8 cellular contexts compared by ENCODE assay signal in genomic region chr17:37358098-37358829, GRCh38. TPM values are rescaled to one million over a fixed set of nuclear protein-coding genes. Genes with fewer than 3 reads are reported as not detected.
DNase-seq lines count a peak whose midpoint lies in the region; ATAC-seq and TF ChIP-seq lines count a peak whose summit lies in the region.

No MANE protein-coding gene starts in this region.

- intact Hi-C loops in mucosa of descending colon (cut with DNase I, micrococcal nuclease) = no loop called here

- TF ChIP-seq POLR2A in erythroblast (IDR thresholded peaks at IDR 0.05; ENCODE audit: low read length) = no peak

- no peaks in the 10 kb centered on the region for H3K27me3 Mint-ChIP-seq in activated CD8-positive, alpha-beta T cell treated with anti-CD3 and anti-CD28 coated beads, Interleukin-2, amount 10 ng/mL, durations not matched to agents 7 days and 5 days (ENCODE audit: low read depth)
- no peaks in the 10 kb centered on the region for H3K27me3 Mint-ChIP-seq in stimulated activated memory B cell treated with anti-CD40 and anti-IgM and Interleukin-4, amounts not matched to agents 10 μg/mL and 1 μg/mL and 100 μg/mL, for 72 hours

- H3K4me1 Mint-ChIP-seq in activated CD8-positive, alpha-beta T cell treated with anti-CD3 and anti-CD28 coated beads, Interleukin-2, amount 10 ng/mL, durations not matched to agents 7 days and 5 days (ENCODE audit: low read depth) = peaks cover 28% of the 10 kb centered on the region
- peaks cover 26% of the 10 kb centered on the region for H3K4me1 Mint-ChIP-seq in stimulated activated memory B cell treated with anti-CD40 and anti-IgM and Interleukin-4, amounts not matched to agents 10 μg/mL and 1 μg/mL and 100 μg/mL, for 72 hours

- H3K4me1 ChIP-seq in mucosa of descending colon (ENCODE audit: low read depth) = peaks cover 19% of the 10 kb centered on the region

- peak; percentile 16 for ATAC-seq in HG02938 (IDR thresholded peaks at IDR 0.05; ENCODE audit: unreplicated experiment)
- ATAC-seq in activated CD8-positive, alpha-beta T cell treated with anti-CD3 and anti-CD28 coated beads, Interleukin-2, amount 10 ng/mL, durations not matched to agents 7 days and 5 days = peak; percentile 17
- peak; percentile 50 for ATAC-seq in mucosa of descending colon
- peak; percentile 13 for ATAC-seq in stimulated activated memory B cell treated with anti-CD40 and anti-IgM and Interleukin-4, amounts not matched to agents 10 μg/mL and 1 μg/mL and 100 μg/mL, for 72 hours

- peak; percentile 1 for DNase-seq in NCI-H2196 (lab: John Stamatoyannopoulos, UW; ENCODE audit: unreplicated experiment)
- DNase-seq in NCI-H2196 treated with DMSO at 0.1 percent for 48 hours (lab: John Stamatoyannopoulos, UW; ENCODE audit: unreplicated experiment) = no peak
- peak; percentile 15 for DNase-seq in NCI-H446 treated with DMSO at 0.1 percent for 48 hours (lab: John Stamatoyannopoulos, UW)
- DNase-seq in activated CD8-positive, alpha-beta T cell treated with anti-CD3 and anti-CD28 coated beads, Interleukin-2, amount 10 ng/mL, durations not matched to agents 7 days and 5 days = peak; percentile 57
- peak; percentile 60 to 63 for DNase-seq in erythroblast (lab: John Stamatoyannopoulos, UW)
- peak; percentile 67 to 73 (median 67) for DNase-seq in mucosa of descending colon

- H3K27ac Mint-ChIP-seq in activated CD8-positive, alpha-beta T cell treated with anti-CD3 and anti-CD28 coated beads, Interleukin-2, amount 10 ng/mL, durations not matched to agents 7 days and 5 days = peak overlapping the region; percentile 81
- peak overlapping the region; percentile 81 for H3K27ac Mint-ChIP-seq in stimulated activated memory B cell treated with anti-CD40 and anti-IgM and Interleukin-4, amounts not matched to agents 10 μg/mL and 1 μg/mL and 100 μg/mL, for 72 hours

- H3K4me3 ChIP-seq in mucosa of descending colon = peak overlapping the region; percentile 60

- no peaks in the 10 kb centered on the region for H3K9me3 ChIP-seq in mucosa of descending colon

- H3K4me3 Mint-ChIP-seq in activated CD8-positive, alpha-beta T cell treated with anti-CD3 and anti-CD28 coated beads, Interleukin-2, amount 10 ng/mL, durations not matched to agents 7 days and 5 days = peak overlapping the region; percentile 88
- H3K4me3 Mint-ChIP-seq in stimulated activated memory B cell treated with anti-CD40 and anti-IgM and Interleukin-4, amounts not matched to agents 10 μg/mL and 1 μg/mL and 100 μg/mL, for 72 hours = peak overlapping the region; percentile 89

- H3K9me3 Mint-ChIP-seq in activated CD8-positive, alpha-beta T cell treated with anti-CD3 and anti-CD28 coated beads, Interleukin-2, amount 10 ng/mL, durations not matched to agents 7 days and 5 days (ENCODE audit: insufficient read depth) = no peaks in the 10 kb centered on the region
- no peaks in the 10 kb centered on the region for H3K9me3 Mint-ChIP-seq in stimulated activated memory B cell treated with anti-CD40 and anti-IgM and Interleukin-4, amounts not matched to agents 10 μg/mL and 1 μg/mL and 100 μg/mL, for 72 hours

- POLR2A ChIA-PET in activated CD8-positive, alpha-beta T cell treated with anti-CD3 and anti-CD28 coated beads, Interleukin-2, amount 10 ng/mL, durations not matched to agents 7 days and 5 days (lab: Charles Lee) = interaction anchor here (0.6 to 1.3 kb wide), 3 partner anchors 18 to 130 kb away, joined by 3 to 4 read pairs (median 3); partner anchors contain the start of genes ACACA and TADA2A

- TF ChIP-seq CTCF in mucosa of descending colon (IDR thresholded peaks at IDR 0.05) = no peak

- no peaks in the 10 kb centered on the region for H3K36me3 ChIP-seq in mucosa of descending colon (ENCODE audit: low read depth)

- H3K36me3 Mint-ChIP-seq in activated CD8-positive, alpha-beta T cell treated with anti-CD3 and anti-CD28 coated beads, Interleukin-2, amount 10 ng/mL, durations not matched to agents 7 days and 5 days (ENCODE audit: low read depth) = peaks cover 5% of the 10 kb centered on the region
- H3K36me3 Mint-ChIP-seq in stimulated activated memory B cell treated with anti-CD40 and anti-IgM and Interleukin-4, amounts not matched to agents 10 μg/mL and 1 μg/mL and 100 μg/mL, for 72 hours = no peaks in the 10 kb centered on the region

- CTCF ChIA-PET in activated CD8-positive, alpha-beta T cell treated with anti-CD3 and anti-CD28 coated beads, Interleukin-2, amount 10 ng/mL, durations not matched to agents 7 days and 5 days (lab: Charles Lee) = interaction anchor here (2.1 to 2.4 kb wide), 2 partner anchors 10 to 15 kb away, joined by 7 to 21 read pairs; no protein-coding TSS in a partner anchor

RNA-seq across cellular contexts. Expression of gene C17orf78, which starts 17.5 kb away (rescaled TPM):
- total RNA-seq in activated CD8-positive, alpha-beta T cell treated with anti-CD3 and anti-CD28 coated beads, Interleukin-2, amount 10 ng/mL, durations not matched to agents 7 days and 5 days = not detected
- not detected for total RNA-seq in mucosa of descending colon

RNA-seq across cellular contexts. Expression of gene ACACA, which starts 48.4 kb away (rescaled TPM):
- total RNA-seq in activated CD8-positive, alpha-beta T cell treated with anti-CD3 and anti-CD28 coated beads, Interleukin-2, amount 10 ng/mL, durations not matched to agents 7 days and 5 days = 10 to 100 TPM; 58.9 to 64.0 TPM
- 10 to 100 TPM; 58.5 to 64.1 (median 60.3) TPM for total RNA-seq in mucosa of descending colon

RNA-seq across cellular contexts. Expression of gene TADA2A, which starts 48.4 kb away (rescaled TPM):
- 10 to 100 TPM; 35.3 to 40.6 TPM for total RNA-seq in activated CD8-positive, alpha-beta T cell treated with anti-CD3 and anti-CD28 coated beads, Interleukin-2, amount 10 ng/mL, durations not matched to agents 7 days and 5 days
- 10 to 100 TPM; 22.8 to 29.6 (median 28.0) TPM for total RNA-seq in mucosa of descending colon
